In genomic region chr10:97736902-97737769, GRCh38 we compare ENCODE assay signal across 9 cellular contexts. TPM values are rescaled to one million over a fixed set of nuclear protein-coding genes. Genes with fewer than 3 reads are reported as not detected.
A peak's percentile ranks its signal among the peaks of the same experiment; 100 is the strongest.
DNase-seq lines count a peak whose midpoint lies in the region; ATAC-seq, FAIRE-seq and TF ChIP-seq lines count a peak whose summit lies in the region.
"Had no signal": no experiment of that assay in that cellular context is flagged by ENCODE, and none has a peak within 500 bp of the region (broad histone marks: within the 10 kb centered on the region; RNA-seq: fewer than 3 reads in every experiment).

ZFYVE27 (plus strand) TSS chr10:97737128; CDS start chr10:97738478, 1,350 bp downstream.

- FAIRE-seq in kidney (lab: Jason Lieb, UNC): no peak
- FAIRE-seq: islet of Langerhans had no signal

- DNase-seq in AML-193 (lab: John Stamatoyannopoulos, UW) (peak; percentile 81 to 85), NCI-H460 (ENCODE audit: extremely low read depth, low read depth) (peak; percentile 93), cerebellum (ENCODE audit: low spot score) (peak; percentile 97), kidney (peak; percentile 99)
- peak; percentile 95 to 97 for DNase-seq in activated CD4-positive, alpha-beta T cell treated with anti-CD3 and anti-CD28 coated beads for 24 hours (ENCODE audit: low read depth in 2 of 2)
- peak; percentile 89 to 93 for DNase-seq in stimulated activated CD4-positive, alpha-beta T cell treated with anti-CD3 and anti-CD28 coated beads, Interleukin-15, amount 100 ng/mL, for 1 hour (ENCODE audit: low read depth in 1 of 2, low spot score in 1 of 2)

- intact Hi-C loops in kidney (cut with DNase I): no loop called here

- peaks cover 0 to 8% of the 10 kb centered on the region in 2 donors for H3K36me3 ChIP-seq in kidney (ENCODE audit: control insufficient read depth in 1 of 2, insufficient read depth in 2 of 2, low read length in 2 of 2)

- H3K9ac ChIP-seq in kidney (ENCODE audit: low read length in 2 of 2): peak within 1 kb of the TSS; percentile 86 to 92

- H3K4me3 ChIP-seq in kidney (ENCODE audit: low read length in 2 of 2): peak within 1 kb of the TSS; percentile 86 to 95

- H3K4me1 ChIP-seq in kidney (ENCODE audit: control insufficient read depth in 1 of 2, insufficient read depth in 1 of 2, low read depth in 1 of 2, low read length in 2 of 2): peaks cover 10 to 13% of the 10 kb centered on the region in 2 donors

- TF ChIP-seq CTCF in kidney (IDR thresholded peaks at IDR 0.05; ENCODE audit: borderline replicate concordance, extremely low read depth, insufficient read depth): no peak

- H3K9me3 ChIP-seq in kidney (ENCODE audit: control insufficient read depth in 1 of 2, low read length in 2 of 2): no peaks in the 10 kb centered on the region

- ATAC-seq in GM19043 (IDR thresholded peaks at IDR 0.05; ENCODE audit: low read depth, unreplicated experiment) (peak; percentile 82), HG03354 (IDR thresholded peaks at IDR 0.05; ENCODE audit: poor library complexity, severe bottlenecking, unreplicated experiment) (peak; percentile 89)

- peak within 1 kb of the TSS; percentile 90 for H3K27ac ChIP-seq in kidney (ENCODE audit: low read depth in 2 of 2, low read length in 2 of 2)

RNA-seq across cellular contexts. Expression of gene ZFYVE27, which starts in this region (rescaled TPM):
- 22.5 and 26.0 TPM in 2 replicates for total RNA-seq in NCI-H460 (2014; rRNA removed; shearing (Covaris generic))
- polyA plus RNA-seq in NCI-H460 (2014; cell fraction: nucleus; rRNA removed): 66.5 and 126 TPM in 2 replicates
- total RNA-seq in cerebellum (38.5 TPM), kidney (34.4 TPM)
- 23.3 TPM for polyA plus RNA-seq in kidney (ENCODE audit: insufficient read depth, low read depth, low replicate concordance)

Comparison
In these comparisons a context has a peak if more than half of its experiments do, and no peak if none do; other contexts are left out.
1. Peak in every context shown above with its lines: DNase-seq, ATAC-seq, H3K4me3 ChIP-seq and H3K27ac ChIP-seq.